ENCODE assay signal across 1 cellular context in the genomic region with DNA sequence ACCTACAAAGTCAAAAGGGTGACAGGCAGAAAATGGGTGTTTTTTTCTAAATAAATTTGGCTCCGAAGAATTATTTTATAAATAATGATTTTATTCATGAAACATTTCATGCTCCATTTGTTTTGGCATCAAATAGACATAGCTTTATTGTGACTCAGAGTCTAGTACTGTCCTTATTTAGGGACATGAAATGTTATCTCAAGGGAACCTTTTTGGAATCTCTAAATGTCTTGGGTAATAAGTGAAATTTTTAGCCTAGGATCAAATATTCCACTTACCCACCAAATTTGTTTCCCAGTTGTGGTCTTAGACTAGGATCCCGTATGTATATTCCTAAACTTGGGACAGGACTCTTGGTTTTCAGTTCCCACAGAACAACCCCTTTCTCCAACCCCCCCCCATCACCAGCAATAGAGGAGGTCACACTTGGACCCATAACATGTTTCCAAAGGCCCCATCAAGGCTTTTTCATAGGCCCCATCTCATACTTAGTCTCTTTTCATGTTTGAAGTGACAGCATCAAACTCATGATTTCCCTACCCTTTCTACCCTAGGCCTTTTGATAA.
A peak's percentile ranks its signal among the peaks of the same experiment; 100 is the strongest.
TF ChIP-seq lines count a peak whose summit lies in the region.

No MANE protein-coding gene starts in this region.

TF ChIP-seq in SK-N-SH, 30 proteins besides CTCF, POLR2A, EP300 and RAD21 (continued from another document):
- peak; percentile 53 for TF ChIP-seq JUND (IDR thresholded peaks at IDR 0.05)
- TF ChIP-seq TCF12 (IDR thresholded peaks at IDR 0.05) = peak; percentile 35; the same call in 1 of the 2 replicates
- TF ChIP-seq, protein P1, sequence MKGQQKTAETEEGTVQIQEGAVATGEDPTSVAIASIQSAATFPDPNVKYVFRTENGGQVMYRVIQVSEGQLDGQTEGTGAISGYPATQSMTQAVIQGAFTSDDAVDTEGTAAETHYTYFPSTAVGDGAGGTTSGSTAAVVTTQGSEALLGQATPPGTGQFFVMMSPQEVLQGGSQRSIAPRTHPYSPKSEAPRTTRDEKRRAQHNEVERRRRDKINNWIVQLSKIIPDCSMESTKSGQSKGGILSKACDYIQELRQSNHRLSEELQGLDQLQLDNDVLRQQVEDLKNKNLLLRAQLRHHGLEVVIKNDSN (IDR thresholded peaks at IDR 0.05; ENCODE audit: borderline replicate concordance, low read depth) = no peak
